ENCODE assay signal across 21 cellular contexts in genomic region chr10:101558671-101559595, GRCh38. TPM values are rescaled to one million over a fixed set of nuclear protein-coding genes. Genes with fewer than 3 reads are reported as not detected.
A peak's percentile ranks its signal among the peaks of the same experiment; 100 is the strongest.
DNase-seq lines count a peak whose midpoint lies in the region; ATAC-seq, FAIRE-seq and TF ChIP-seq lines count a peak whose summit lies in the region.
"Had no signal": no experiment of that assay in that cellular context is flagged by ENCODE, and none has a peak within 500 bp of the region (broad histone marks: within the 10 kb centered on the region; RNA-seq: fewer than 3 reads in every experiment).

No MANE protein-coding gene starts in this region.

- no peak overlapping the region for H3K23ac ChIP-seq in H9 (ENCODE audit: insufficient read length, low read depth, low read length)
- H3K23ac ChIP-seq in neuronal stem cell (ENCODE audit: low read depth, low read length, poor library complexity) = no peak overlapping the region

- H3K27ac Mint-ChIP-seq in H9 (no peak overlapping the region; a peak in 1 of 7 replicates), astrocyte (ENCODE audit: unreplicated experiment) (peak overlapping the region; percentile 77)
- H3K27ac Mint-ChIP-seq: CD4-positive, alpha-beta T cell had no signal

- no peak overlapping the region for H3K9ac ChIP-seq in H9 (ENCODE audit: extremely low read depth, insufficient read length, low read length)
- no peak overlapping the region for H3K9ac ChIP-seq in astrocyte (ENCODE audit: low read length)
- H3K9ac ChIP-seq in neuronal stem cell (ENCODE audit: low read depth, low read length, poor library complexity) = no peak overlapping the region
- H3K9ac ChIP-seq: KMS-11 had no signal

- H3K14ac ChIP-seq in H9 (ENCODE audit: insufficient read depth, low read length) = no peak overlapping the region; the same call in 1 of the 2 replicates
- no peak overlapping the region for H3K14ac ChIP-seq in neuronal stem cell (ENCODE audit: low read length)

- H4K91ac ChIP-seq in H9 (ENCODE audit: insufficient read length, low read depth, low read length) (no peak overlapping the region), neuronal stem cell (ENCODE audit: low read depth, low read length, poor library complexity) (no peak overlapping the region)

- H3K56ac ChIP-seq in H9 (ENCODE audit: insufficient read length, low read depth, low read length) = no peak overlapping the region

- H2BK5ac ChIP-seq in H9 (ENCODE audit: insufficient read length, low read length) (no peak overlapping the region), neuronal stem cell (ENCODE audit: low read length) (no peak overlapping the region)

- H3T11ph ChIP-seq in H9 (ENCODE audit: low read length) = no peak overlapping the region

- H2AK5ac ChIP-seq in H9 (ENCODE audit: insufficient read length, low read length) (no peak overlapping the region), neuronal stem cell (ENCODE audit: low read depth, low read length) (no peak overlapping the region)

- H3K9me3 ChIP-seq in H9 (ENCODE audit: control insufficient read depth, low read depth, low read length) = no peaks in the 10 kb centered on the region
- no peaks in the 10 kb centered on the region for H3K9me3 ChIP-seq in astrocyte (ENCODE audit: insufficient read depth, low read depth, low read length)
- H3K9me3 ChIP-seq in neuronal stem cell (replicated peaks in 1 of 2; ENCODE audit: control insufficient read depth in 2 of 2, insufficient read depth in 1 of 2, low read depth in 1 of 2, low read length in 2 of 2) = peaks cover 0 to 2% of the 10 kb centered on the region in 2 donors
- H3K9me3 ChIP-seq: esophagus squamous epithelium, neutrophil, thoracic aorta had no signal

- no peak for FAIRE-seq in astrocyte (lab: Jason Lieb, UNC)

- H2BK120ac ChIP-seq in H9 (ENCODE audit: low read depth, low read length, poor library complexity, severe bottlenecking) = no peak overlapping the region
- no peak overlapping the region for H2BK120ac ChIP-seq in neuronal stem cell (ENCODE audit: low read depth, low read length)

- no peaks in the 10 kb centered on the region for H3K36me3 Mint-ChIP-seq in H9 (ENCODE audit: insufficient read depth in 1 of 3, low read depth in 3 of 3)
- H3K36me3 Mint-ChIP-seq in astrocyte (ENCODE audit: low read depth, unreplicated experiment) = peaks cover 27% of the 10 kb centered on the region

- H3K27me3 Mint-ChIP-seq in H9 (ENCODE audit: low read depth) = peaks cover 16% of the 10 kb centered on the region
- peaks cover 10% of the 10 kb centered on the region for H3K27me3 Mint-ChIP-seq in astrocyte (ENCODE audit: low read depth, unreplicated experiment)

- DNase-seq in activated effector memory CD4-positive, alpha-beta T cell treated with anti-CD3 and anti-CD28 coated beads, Interleukin-2, amount 50 U/mL, for 16 hours = peak; percentile 51
- no peak for DNase-seq in activated effector memory CD4-positive, alpha-beta T cell treated with Interleukin-2 at 50 U/mL for 16 hours
- peak; percentile 17 for DNase-seq in H9
- DNase-seq in astrocyte (ENCODE audit: low read depth) = no peak
- no peak for DNase-seq in neuronal stem cell (ENCODE audit: low spot score)
- DNase-seq in NCI-H526 (lab: John Stamatoyannopoulos, UW) = no peak
- no peak for DNase-seq in NCI-H2196 (lab: John Stamatoyannopoulos, UW; ENCODE audit: unreplicated experiment)
- DNase-seq: activated CD4-positive, alpha-beta T cell treated with anti-CD3 and anti-CD28 coated beads, Interleukin-2, amount 50 U/mL, for 4 hours; caudate nucleus; CD4-positive, alpha-beta T cell; esophagus squamous epithelium; left colon; NCI-H1092; NCI-H2029 treated with DMSO at 0.1 percent for 48 hours; NCI-H446 treated with DMSO at 0.1 percent for 48 hours; NK-92 treated with Interleukin-12 subunit alpha and Interleukin-12 subunit beta, amount 100 ng/mL, for 24 hours; RPMI8226 had no signal

- H3K4me1 Mint-ChIP-seq in H9 (peaks cover 3 to 11% of the 10 kb centered on the region in 2 experiments; a peak in 3 of 4 replicates), astrocyte (ENCODE audit: low read depth, unreplicated experiment) (peaks cover 3% of the 10 kb centered on the region)

- no peak overlapping the region for H4K8ac ChIP-seq in H9 (replicated peaks; ENCODE audit: insufficient read length, low read depth, low read length)
- H4K8ac ChIP-seq in neuronal stem cell (ENCODE audit: low read depth, low read length) = no peak overlapping the region

- H3K27me3 ChIP-seq in H9 (ENCODE audit: insufficient read depth, low read length) (no peaks in the 10 kb centered on the region; the same call in 1 of the 2 replicates), astrocyte (ENCODE audit: insufficient read depth, low read length) (no peaks in the 10 kb centered on the region), neuronal stem cell (ENCODE audit: control insufficient read depth in 3 of 3, insufficient read depth in 3 of 3, low read depth in 1 of 3, low read length in 3 of 3) (peaks cover 0 to 21% (median 0%) of the 10 kb centered on the region in 3 experiments)

- no peaks in the 10 kb centered on the region for H3K9me3 Mint-ChIP-seq in H9
- H3K9me3 Mint-ChIP-seq in astrocyte (ENCODE audit: unreplicated experiment) = peaks cover 2% of the 10 kb centered on the region
- H3K9me3 Mint-ChIP-seq: CD4-positive, alpha-beta T cell had no signal

- H3K4me1 ChIP-seq in H9 (ENCODE audit: insufficient read depth, low read length) = no peaks in the 10 kb centered on the region
- H3K4me1 ChIP-seq in astrocyte (ENCODE audit: insufficient read depth, low read length) = no peaks in the 10 kb centered on the region
- H3K4me1 ChIP-seq in neuronal stem cell (ENCODE audit: control insufficient read depth in 2 of 2, insufficient read depth in 1 of 2, low read depth in 1 of 2, low read length in 2 of 2) = peaks cover 0 to 2% of the 10 kb centered on the region in 2 donors

- H2AFZ ChIP-seq in H9 (ENCODE audit: low read length) = no peak overlapping the region
- no peak overlapping the region for H2AFZ ChIP-seq in astrocyte (ENCODE audit: low read depth, low read length)
- no peak overlapping the region for H2AFZ ChIP-seq in neuronal stem cell (ENCODE audit: low read length)

- H2BK15ac ChIP-seq in H9 (ENCODE audit: low read depth, low read length) (no peak overlapping the region), neuronal stem cell (ENCODE audit: low read length) (no peak overlapping the region)

- no peak overlapping the region for H3K4me2 ChIP-seq in H9 (ENCODE audit: insufficient read depth, insufficient read length, low read length)
- H3K4me2 ChIP-seq in astrocyte (ENCODE audit: low read length) = no peak overlapping the region
- H3K4me2 ChIP-seq in neuronal stem cell (ENCODE audit: insufficient read depth, low read length, poor library complexity, severe bottlenecking) = no peak overlapping the region
- H3K4me2 ChIP-seq: KMS-11 had no signal

- TF ChIP-seq CTCF in H9 (conservative IDR thresholded peaks at IDR 0.05) (no peak), astrocyte (IDR thresholded peaks at IDR 0.05; ENCODE audit: insufficient read depth, low read depth, low read length) (no peak)

- H3K36me3 ChIP-seq in astrocyte (ENCODE audit: insufficient read depth, low read length) (no peaks in the 10 kb centered on the region), neuronal stem cell (replicated peaks in 1 of 2; ENCODE audit: control insufficient read depth in 2 of 2, insufficient read depth in 2 of 2, low read length in 2 of 2) (peaks cover 0 to 7% of the 10 kb centered on the region in 2 donors)

- no peak overlapping the region for H4K5ac ChIP-seq in H9 (ENCODE audit: insufficient read length, low read depth, low read length)

- H3K79me1 ChIP-seq in H9 (ENCODE audit: insufficient read depth, low read depth, low read length, poor library complexity, severe bottlenecking) (no peaks in the 10 kb centered on the region), neuronal stem cell (ENCODE audit: low read depth, low read length) (no peaks in the 10 kb centered on the region)

- H3K4me3 ChIP-seq in astrocyte (ENCODE audit: insufficient read depth, low read depth, low read length) (no peak overlapping the region), neuronal stem cell (ENCODE audit: low read length in 2 of 2) (no peak overlapping the region)
- H3K4me3 ChIP-seq: esophagus squamous epithelium, thoracic aorta had no signal

- no peak overlapping the region for H2BK20ac ChIP-seq in H9 (ENCODE audit: low read depth, low read length, poor library complexity, severe bottlenecking)

- no CpG with 5 or more reads among the region's 18 CpGs for WGBS in H9 (ENCODE audit: extremely low coverage, insufficient read length, low lambda C conversion rate)
- no CpG with 5 or more reads among the region's 18 CpGs for WGBS in neuronal stem cell (ENCODE audit: extremely low coverage in 2 of 2, insufficient read length in 2 of 2, insufficient replicate concordance in 1 of 2), 2 donors

- no peaks in the 10 kb centered on the region for H4K20me1 ChIP-seq in H9 (ENCODE audit: control insufficient read depth, insufficient read depth, insufficient read length)
- no peaks in the 10 kb centered on the region for H4K20me1 ChIP-seq in astrocyte (ENCODE audit: insufficient read depth, low read length)

- H2BK12ac ChIP-seq in H9 (ENCODE audit: insufficient read length, low read depth, low read length) (no peak overlapping the region), neuronal stem cell (ENCODE audit: low read length) (no peak overlapping the region)

- ATAC-seq in GM18517 (IDR thresholded peaks at IDR 0.05; ENCODE audit: unreplicated experiment) = no peak

- H3K79me2 ChIP-seq in H9 (ENCODE audit: insufficient read depth, low read length) = no peaks in the 10 kb centered on the region
- H3K79me2 ChIP-seq in astrocyte (ENCODE audit: insufficient read depth, low read length) = no peaks in the 10 kb centered on the region

- no peaks in the 10 kb centered on the region for H3K23me2 ChIP-seq in H9 (ENCODE audit: insufficient read length, low read depth, low read length, poor library complexity, severe bottlenecking)

- H3K4ac ChIP-seq in H9 (ENCODE audit: low read depth, low read length) = no peak overlapping the region
- H3K4ac ChIP-seq in neuronal stem cell (ENCODE audit: low read length) = no peak overlapping the region

- no peak overlapping the region for H3K4me3 Mint-ChIP-seq in H9
- H3K4me3 Mint-ChIP-seq in astrocyte (ENCODE audit: unreplicated experiment) = no peak overlapping the region
- H3K4me3 Mint-ChIP-seq: CD4-positive, alpha-beta T cell had no signal

- H3K27ac ChIP-seq in H9 (ENCODE audit: insufficient read length, low read depth, low read length) (no peak overlapping the region), astrocyte (ENCODE audit: low read depth, low read length) (no peak overlapping the region), neuronal stem cell (replicated peaks; ENCODE audit: low read length) (no peak overlapping the region)
- H3K27ac ChIP-seq: KMS-11, neutrophil, thoracic aorta had no signal

- H3K18ac ChIP-seq in H9 (ENCODE audit: insufficient read length, low read depth, low read length) (no peak overlapping the region), neuronal stem cell (ENCODE audit: low read length) (peak overlapping the region; percentile 2)

RNA-seq across cellular contexts. Expression of gene POLL, which starts 29.1 kb away (rescaled TPM):
- total RNA-seq in H9 (2021) (30.4 and 30.8 TPM in 2 replicates), astrocyte (27.8 and 28.6 TPM in 2 replicates)
- 16.0 TPM for polyA plus RNA-seq in neuronal stem cell (2013, experiment 1 of 2)
- 15.3 TPM for polyA plus RNA-seq in neuronal stem cell (2013, experiment 2 of 2)

RNA-seq across cellular contexts. Expression of gene DPCD, which starts 29.2 kb away (rescaled TPM):
- total RNA-seq in H9 (2021) (20.7 and 21.8 TPM in 2 replicates), astrocyte (39.4 and 41.0 TPM in 2 replicates)
- polyA plus RNA-seq in neuronal stem cell (2013, experiment 1 of 2) = 39.1 TPM
- polyA plus RNA-seq in neuronal stem cell (2013, experiment 2 of 2) = 37.9 TPM

Comparison
In these comparisons a context has a peak if more than half of its experiments do, and no peak if none do; other contexts are left out.
1. DNase-seq: peak in activated effector memory CD4-positive, alpha-beta T cell treated with anti-CD3 and anti-CD28 coated beads, Interleukin-2, amount 50 U/mL, for 16 hours (single experiment) and H9 (single experiment); none in activated effector memory CD4-positive, alpha-beta T cell treated with Interleukin-2 at 50 U/mL for 16 hours (single experiment), astrocyte (single experiment), neuronal stem cell (single experiment), NCI-H526 (0 of 2) and NCI-H2196 (single experiment).